In the genomic region with DNA sequence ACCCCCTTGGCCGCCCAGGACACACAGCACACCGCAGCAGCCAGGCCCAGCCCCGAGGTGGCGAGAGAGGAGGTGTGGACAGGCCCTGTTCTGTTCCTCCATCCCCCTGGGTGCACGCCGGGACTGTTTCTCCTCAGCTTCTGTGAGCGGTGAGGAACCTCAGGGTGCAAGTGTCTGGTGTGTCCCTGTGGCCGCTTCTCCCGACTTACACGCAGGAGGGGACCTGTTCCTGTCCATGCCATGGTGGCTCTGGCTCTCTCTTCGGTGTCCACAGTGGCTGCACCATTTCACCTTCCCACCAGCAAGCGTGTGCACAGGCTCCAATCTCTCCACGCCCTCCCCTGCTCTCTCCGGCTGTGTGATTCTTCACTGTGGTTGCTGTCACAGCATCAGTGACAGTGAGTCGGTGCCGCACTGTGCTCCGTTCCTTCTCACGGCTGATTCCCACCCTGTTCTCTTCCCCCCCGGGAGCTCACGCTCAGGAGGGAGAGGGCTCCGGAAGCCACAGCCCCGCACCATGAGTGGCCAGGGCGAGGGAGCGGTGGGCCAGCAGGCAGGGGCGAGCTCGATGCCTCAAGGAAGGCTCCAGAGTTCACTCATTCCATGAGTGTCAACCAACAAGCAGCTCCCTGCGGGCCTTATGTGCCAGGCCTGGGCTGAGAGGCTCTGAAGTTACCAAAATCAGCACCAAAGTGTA, we compare ENCODE assay signal across 12 cellular contexts. TPM values are rescaled to one million over a fixed set of nuclear protein-coding genes. Genes with fewer than 3 reads are reported as not detected.
A peak's percentile ranks its signal among the peaks of the same experiment; 100 is the strongest.
DNase-seq lines count a peak whose midpoint lies in the region; ATAC-seq, FAIRE-seq and TF ChIP-seq lines count a peak whose summit lies in the region.
"Had no signal": no experiment of that assay in that cellular context is flagged by ENCODE, and none has a peak within 500 bp of the region (broad histone marks: within the 10 kb centered on the region; RNA-seq: fewer than 3 reads in every experiment).

No MANE protein-coding gene starts in this region.

- H3K4me3 ChIP-seq in mesenchymal stem cell (ENCODE audit: insufficient read depth in 1 of 2, low read depth in 1 of 2, low read length in 2 of 2) (peak overlapping the region in 1 of 2 experiments; percentile 75), testis (no peak overlapping the region), MG63 (no peak overlapping the region)
- H3K4me3 ChIP-seq: HAP-1 had no signal

- H3K4me3 Mint-ChIP-seq in HFFc6: no peak overlapping the region; the same call in 1 of the 2 replicates
- no peak overlapping the region for H3K4me3 Mint-ChIP-seq in activated naive CD4-positive, alpha-beta T cell treated with anti-CD3 and anti-CD28 coated beads for 36 hours

- TF ChIP-seq CTCF in HFFc6 (IDR thresholded peaks at IDR 0.05): no peak
- no peak for TF ChIP-seq CTCF in testis (IDR thresholded peaks at IDR 0.05)

- peaks cover 40% of the 10 kb centered on the region for H3K4me1 Mint-ChIP-seq in HFFc6 (ENCODE audit: low read depth)
- H3K4me1 Mint-ChIP-seq in activated naive CD4-positive, alpha-beta T cell treated with anti-CD3 and anti-CD28 coated beads for 36 hours (ENCODE audit: low read depth): no peaks in the 10 kb centered on the region

- H3K4me2 ChIP-seq in mesenchymal stem cell (ENCODE audit: low read length, poor library complexity, severe bottlenecking): no peak overlapping the region

- intact Hi-C loops in testis (cut with DNase I; ENCODE audit: low total_unique reads): loop anchor here (10.0 kb wide), 1 partner anchor 319 kb away; no protein-coding TSS in a partner anchor
- intact Hi-C loops in activated naive CD4-positive, alpha-beta T cell treated with anti-CD3 and anti-CD28 coated beads for 36 hours (cut with micrococcal nuclease): no loop called here

- peaks cover 50% of the 10 kb centered on the region for H3K4me1 ChIP-seq in mesenchymal stem cell (ENCODE audit: control insufficient read depth, insufficient read depth, low read depth, low read length)
- peaks cover 45% of the 10 kb centered on the region for H3K4me1 ChIP-seq in testis

- CTCF ChIA-PET in activated naive CD4-positive, alpha-beta T cell treated with anti-CD3 and anti-CD28 coated beads for 36 hours (lab: Charles Lee): interaction anchor here (0.7 to 3.1 kb wide), 8 partner anchors 11 to 352 kb away, joined by 3 to 40 read pairs (median 7); no protein-coding TSS in a partner anchor

- peak overlapping the region; percentile 95 for H2BK120ac ChIP-seq in mesenchymal stem cell (ENCODE audit: low read depth, low read length)

- FAIRE-seq in GM12891 (lab: Jason Lieb, UNC): no peak

- H3K18ac ChIP-seq in mesenchymal stem cell (ENCODE audit: low read depth in 1 of 2, low read length in 2 of 2): peak overlapping the region; percentile 89 to 100

- H3K9me3 Mint-ChIP-seq in HFFc6: no peaks in the 10 kb centered on the region
- no peaks in the 10 kb centered on the region for H3K9me3 Mint-ChIP-seq in activated naive CD4-positive, alpha-beta T cell treated with anti-CD3 and anti-CD28 coated beads for 36 hours

- DNase-seq in HFFc6: no peak
- DNase-seq in caudate nucleus (lab: John Stamatoyannopoulos, UW): peak in 2 of 61 donors; percentile 13 to 31
- no peak for DNase-seq in mesenchymal stem cell
- DNase-seq in testis: no peak
- no peak for DNase-seq in MG63
- DNase-seq in activated naive CD4-positive, alpha-beta T cell treated with anti-CD3 and anti-CD28 coated beads for 36 hours: no peak
- DNase-seq in GM12891 (ENCODE audit: insufficient read length, low spot score): no peak
- DNase-seq in stimulated activated naive CD8-positive, alpha-beta T cell treated with anti-CD3 and anti-CD28 coated beads, Interleukin-15, Interleukin-2, amounts not matched to agents 100 U/mL and 50 U/mL, for 24 hours: no peak
- DNase-seq: NCI-H1417 treated with DMSO at 0.1 percent for 48 hours, NCI-H524 treated with DMSO at 0.1 percent for 48 hours had no signal

- H3K27me3 ChIP-seq in mesenchymal stem cell (ENCODE audit: control insufficient read depth in 1 of 2, insufficient read depth in 1 of 2, low read length in 2 of 2): peaks cover 0 to 9% of the 10 kb centered on the region in 2 experiments
- H3K27me3 ChIP-seq in testis: no peaks in the 10 kb centered on the region
- no peaks in the 10 kb centered on the region for H3K27me3 ChIP-seq in MG63

- H3K79me1 ChIP-seq in mesenchymal stem cell (replicated peaks; ENCODE audit: low read length, poor library complexity, severe bottlenecking): peaks cover 2% of the 10 kb centered on the region

- peak overlapping the region; percentile 79 for H2BK15ac ChIP-seq in mesenchymal stem cell (ENCODE audit: low read depth, poor library complexity, severe bottlenecking)

- H3K4ac ChIP-seq in mesenchymal stem cell (ENCODE audit: low read depth in 1 of 2, low read length in 2 of 2): peak overlapping the region; percentile 94 to 100

- no peak overlapping the region for H2AFZ ChIP-seq in mesenchymal stem cell (ENCODE audit: low read depth, low read length)

- H3K9me3 ChIP-seq in mesenchymal stem cell (ENCODE audit: control insufficient read depth, low read length) (no peaks in the 10 kb centered on the region), testis (no peaks in the 10 kb centered on the region), MG63 (no peaks in the 10 kb centered on the region)
- H3K9me3 ChIP-seq: HAP-1 had no signal

- H3K36me3 Mint-ChIP-seq in HFFc6 (ENCODE audit: low read depth): no peaks in the 10 kb centered on the region
- H3K36me3 Mint-ChIP-seq in activated naive CD4-positive, alpha-beta T cell treated with anti-CD3 and anti-CD28 coated beads for 36 hours (ENCODE audit: low read depth): no peaks in the 10 kb centered on the region

- peak overlapping the region; percentile 33 for H3K27ac ChIP-seq in caudate nucleus (ENCODE audit: low read depth, low read length)
- peak overlapping the region; percentile 85 for H3K27ac ChIP-seq in mesenchymal stem cell (ENCODE audit: low read length, poor library complexity, severe bottlenecking)
- peak overlapping the region; percentile 71 to 78 for H3K27ac ChIP-seq in testis
- H3K27ac ChIP-seq: WERI-Rb-1 had no signal

- H2BK12ac ChIP-seq in mesenchymal stem cell (ENCODE audit: low read length in 2 of 2): peak overlapping the region; percentile 96 to 100

- peak overlapping the region; percentile 100 for H4K91ac ChIP-seq in mesenchymal stem cell (ENCODE audit: low read length)

- peak overlapping the region in 1 of 2 experiments; percentile 58 for H3K14ac ChIP-seq in mesenchymal stem cell (ENCODE audit: low read length in 2 of 2)

- TF ChIP-seq POLR2A in testis (IDR thresholded peaks at IDR 0.05) (no peak), GM12891 (IDR thresholded peaks at IDR 0.05; ENCODE audit: low read depth, low read length) (no peak)

- peak overlapping the region; percentile 28 for H2AK5ac ChIP-seq in mesenchymal stem cell (ENCODE audit: low read length, severe bottlenecking)

- 88% methylated on average over 27 of the region's 27 CpGs for WGBS in mesenchymal stem cell
- WGBS in testis, 2 donors: 79 to 87% methylated on average over 11 to 27 of the region's 27 CpGs

- no peaks in the 10 kb centered on the region for H3K36me3 ChIP-seq in mesenchymal stem cell (ENCODE audit: control insufficient read depth in 1 of 2, insufficient read depth in 2 of 2, low read depth in 1 of 2, low read length in 2 of 2)
- H3K36me3 ChIP-seq in testis (ENCODE audit: low read depth, missing control alignments): no peaks in the 10 kb centered on the region
- no peaks in the 10 kb centered on the region for H3K36me3 ChIP-seq in MG63
- H3K36me3 ChIP-seq: HAP-1, WERI-Rb-1 had no signal

- H3K27me3 Mint-ChIP-seq in HFFc6 (ENCODE audit: insufficient read depth): peaks cover 10% of the 10 kb centered on the region
- no peaks in the 10 kb centered on the region for H3K27me3 Mint-ChIP-seq in activated naive CD4-positive, alpha-beta T cell treated with anti-CD3 and anti-CD28 coated beads for 36 hours (ENCODE audit: low read depth)

- ATAC-seq in stimulated activated naive CD8-positive, alpha-beta T cell treated with anti-CD3 and anti-CD28 coated beads, Interleukin-15, Interleukin-2, amounts not matched to agents 100 U/mL and 50 U/mL, for 24 hours: no peak

- H3K27ac Mint-ChIP-seq in HFFc6: peak overlapping the region; percentile 83
- H3K27ac Mint-ChIP-seq in activated naive CD4-positive, alpha-beta T cell treated with anti-CD3 and anti-CD28 coated beads for 36 hours: no peak overlapping the region

- H3K23ac ChIP-seq in mesenchymal stem cell (ENCODE audit: low read length in 2 of 2): no peak overlapping the region

- peak overlapping the region; percentile 96 for H4K8ac ChIP-seq in mesenchymal stem cell (ENCODE audit: low read length)

- no peak overlapping the region for H2BK5ac ChIP-seq in mesenchymal stem cell (ENCODE audit: low read depth, low read length, poor library complexity, severe bottlenecking)

- H3K9ac ChIP-seq in mesenchymal stem cell (ENCODE audit: low read length): peak overlapping the region; percentile 88

TF ChIP-seq in GM12891, 5 proteins besides CTCF, POLR2A, EP300 and RAD21:
- TF ChIP-seq SPI1 (IDR thresholded peaks at IDR 0.05; ENCODE audit: low read depth, low read length) (no peak), POLR2AphosphoS5 (IDR thresholded peaks at IDR 0.05; ENCODE audit: low read depth, low read length) (no peak), POU2F2 (IDR thresholded peaks at IDR 0.05; ENCODE audit: low read depth, low read length) (no peak), PAX5 (IDR thresholded peaks at IDR 0.05; ENCODE audit: insufficient read depth, low read length, severe bottlenecking) (no peak), TAF1 (IDR thresholded peaks at IDR 0.05; ENCODE audit: low read depth, low read length) (no peak)

RNA-seq across cellular contexts. Expression of gene WNT7B, which starts 18.6 kb away (rescaled TPM):
- under 1 TPM in 5 of 6 experiments, not detected in 1; 0.07 to 0.14 (median 0.09) TPM for total RNA-seq in HFFc6 (2021; fragmentation: NEBNext Ultra II Directional; extraction: Animal tissue kit (Norgen Biotek cat#: 25700))
- polyA plus RNA-seq in mesenchymal stem cell (2013, experiment 1 of 2): not detected
- not detected for polyA plus RNA-seq in mesenchymal stem cell (2013, experiment 2 of 2)
- total RNA-seq in testis: 1 to 10 TPM; 1.3 to 1.9 TPM
- 0.65 TPM for polyA plus RNA-seq in testis (ENCODE audit: insufficient read depth, low read depth, low replicate concordance)
- 5.6 and 7.9 TPM in 2 replicates for total RNA-seq in MG63 (2014; rRNA removed; shearing (Covaris generic); ENCODE audit: low replicate concordance)
- total RNA-seq in activated naive CD4-positive, alpha-beta T cell treated with anti-CD3 and anti-CD28 coated beads for 36 hours: not detected
- polyA plus RNA-seq in GM12891 (2012; ENCODE audit: low read depth, missing spikeins): 1.3 TPM

Comparison
In these comparisons a context has a peak if more than half of its experiments do, and no peak if none do; other contexts are left out.
1. H3K27ac ChIP-seq: peak in every context shown above with its lines; median percentile 85 in mesenchymal stem cell; 74 in testis; 33 in caudate nucleus.